ENCODE assay signal across 24 cellular contexts in the genomic region with DNA sequence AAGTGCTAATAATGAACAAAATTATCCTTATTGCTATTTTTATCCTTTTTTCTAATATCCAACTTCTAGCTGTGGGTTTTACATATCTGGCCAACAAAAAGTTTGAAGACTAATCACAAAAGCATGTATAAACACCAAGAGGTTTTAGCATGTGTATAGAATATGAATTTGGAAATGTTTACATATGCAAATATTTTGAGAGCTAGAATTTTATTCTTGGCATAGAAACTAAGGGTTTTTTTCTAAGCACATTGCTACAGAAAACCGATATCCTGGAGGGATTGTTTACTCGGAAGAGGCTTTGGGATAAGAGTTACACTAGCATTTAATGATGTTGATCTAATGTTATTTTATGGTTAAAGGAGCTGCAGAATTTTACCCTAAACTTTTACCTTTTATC.
A peak's percentile ranks its signal among the peaks of the same experiment; 100 is the strongest.
DNase-seq lines count a peak whose midpoint lies in the region; ATAC-seq and TF ChIP-seq lines count a peak whose summit lies in the region.
"Had no signal": no experiment of that assay in that cellular context is flagged by ENCODE, and none has a peak within 500 bp of the region (broad histone marks: within the 10 kb centered on the region; RNA-seq: fewer than 3 reads in every experiment).

No MANE protein-coding gene starts in this region.

- peak overlapping the region; percentile 66; the same call in 1 of the 2 replicates for H3K27ac ChIP-seq in 22Rv1
- H3K27ac ChIP-seq in RWPE1 = no peak overlapping the region
- H3K27ac ChIP-seq: hepatocyte, skin epidermis had no signal

- H3K9ac ChIP-seq in adipocyte (ENCODE audit: low read length) = no peak overlapping the region

- no peak for TF ChIP-seq CTCF in 22Rv1 (IDR thresholded peaks at IDR 0.05)
- TF ChIP-seq CTCF in fibroblast of the aortic adventitia (IDR thresholded peaks at IDR 0.05; ENCODE audit: insufficient read depth, low read length) = no peak
- TF ChIP-seq CTCF in RWPE1 (conservative IDR thresholded peaks at IDR 0.05; ENCODE audit: low read depth) = no peak
- no peak for TF ChIP-seq CTCF in mucosa of descending colon (IDR thresholded peaks at IDR 0.05)

- H3K36me3 ChIP-seq in adipocyte (ENCODE audit: control insufficient read depth, insufficient read depth, low read length, severe bottlenecking) (no peaks in the 10 kb centered on the region), mucosa of descending colon (ENCODE audit: low read depth) (no peaks in the 10 kb centered on the region)
- H3K36me3 ChIP-seq: esophagus squamous epithelium had no signal

- intact Hi-C loops in left cardiac atrium (cut with DNase I) (no loop called here), mucosa of descending colon (cut with DNase I, micrococcal nuclease) (no loop called here)

- ATAC-seq in left cardiac atrium (no peak), mucosa of descending colon (no peak)
- ATAC-seq: naive thymus-derived CD4-positive, alpha-beta T cell; Right ventricle myocardium inferior had no signal

- POLR2A ChIA-PET in RWPE1 (lab: Yijun Ruan, JAX; ENCODE audit: low non-redundant PET) = no interaction called here

- no peaks in the 10 kb centered on the region for H3K27me3 ChIP-seq in adipocyte (replicated peaks; ENCODE audit: control insufficient read depth, insufficient read depth, low read length)
- H3K27me3 ChIP-seq: esophagus squamous epithelium, hepatocyte had no signal

- H3K4me3 ChIP-seq in adipocyte (ENCODE audit: low read length) (no peak overlapping the region), fibroblast of the aortic adventitia (ENCODE audit: low read depth, low read length) (no peak overlapping the region), mucosa of descending colon (no peak overlapping the region)
- H3K4me3 ChIP-seq: esophagus squamous epithelium, hepatocyte, skin epidermis had no signal

- peak; percentile 80 for DNase-seq in HCEC 1CT
- peak; percentile 85 for DNase-seq in adipocyte (ENCODE audit: low read depth)
- peak; percentile 15 for DNase-seq in fibroblast of the aortic adventitia (ENCODE audit: low read depth)
- DNase-seq in RWPE1 (ENCODE audit: low spot score) = no peak
- DNase-seq in stimulated activated naive CD4-positive, alpha-beta T cell treated with Interleukin-2 at 50 U/mL for 16 hours (lab: John Stamatoyannopoulos, UW) = no peak
- no peak for DNase-seq in left cardiac atrium
- DNase-seq in mucosa of descending colon = no peak
- DNase-seq: ACHN; activated CD4-positive, alpha-beta T cell treated with anti-CD3 and anti-CD28 coated beads for 48 hours; amygdala; CD8-positive, alpha-beta memory T cell; cerebellar nuclear complex; effector CD8-positive, alpha-beta T cell; esophagus squamous epithelium; islet precursor cell; naive thymus-derived CD4-positive, alpha-beta T cell; NCI-H187; NCI-H446 treated with DMSO at 0.1 percent for 48 hours; stimulated activated CD4-positive, alpha-beta T cell treated with anti-CD3 and anti-CD28 coated beads, Interleukin-4, amount 100 ng/mL, for 24 hours; SW 1271 had no signal

- CTCF ChIA-PET in RWPE1 (lab: Yijun Ruan, JAX) = no interaction called here

- H3K9me3 ChIP-seq in adipocyte (ENCODE audit: control insufficient read depth, low read length) (no peaks in the 10 kb centered on the region), mucosa of descending colon (no peaks in the 10 kb centered on the region)
- H3K9me3 ChIP-seq: esophagus squamous epithelium had no signal

- H3K4me1 ChIP-seq in adipocyte (ENCODE audit: control insufficient read depth, insufficient read depth, low read length) (peaks cover 14% of the 10 kb centered on the region), mucosa of descending colon (ENCODE audit: low read depth) (peaks cover 6% of the 10 kb centered on the region)

Comparison
In these comparisons a context has a peak if more than half of its experiments do, and no peak if none do; other contexts are left out.
1. DNase-seq: peak in HCEC 1CT (single experiment), adipocyte (single experiment) and fibroblast of the aortic adventitia (single experiment); none in RWPE1 (single experiment), stimulated activated naive CD4-positive, alpha-beta T cell treated with Interleukin-2 at 50 U/mL for 16 hours (single experiment), left cardiac atrium (single experiment) and mucosa of descending colon (0 of 3).